21 cellular contexts compared by ENCODE assay signal in genomic region chr2:23777857-23778256, GRCh38.
"Had no signal": no experiment of that assay in that cellular context is flagged by ENCODE, and none has a peak within 500 bp of the region (broad histone marks: within the 10 kb centered on the region; RNA-seq: fewer than 3 reads in every experiment).

No MANE protein-coding gene starts in this region.

- FAIRE-seq: RCC 7860 had no signal

- DNase-seq: Karpas-422, KG1, MG63, NCI-H1092, NCI-H1105 treated with DMSO at 0.1 percent for 48 hours, NCI-H1417 treated with DMSO at 0.1 percent for 48 hours, NCI-H146, NCI-H1694 treated with DMSO at 0.1 percent for 48 hours, NCI-H1930, NCI-H2081, NCI-H2107, NCI-H2227 treated with DMSO at 0.1 percent for 48 hours, NCI-H446, NCI-H510A, NCI-H524 treated with DMSO at 0.1 percent for 48 hours, NCI-H69, NCI-H774, RPMI8226, SHP77, SW 1271 had no signal
